12 cellular contexts compared by ENCODE assay signal in the genomic region with DNA sequence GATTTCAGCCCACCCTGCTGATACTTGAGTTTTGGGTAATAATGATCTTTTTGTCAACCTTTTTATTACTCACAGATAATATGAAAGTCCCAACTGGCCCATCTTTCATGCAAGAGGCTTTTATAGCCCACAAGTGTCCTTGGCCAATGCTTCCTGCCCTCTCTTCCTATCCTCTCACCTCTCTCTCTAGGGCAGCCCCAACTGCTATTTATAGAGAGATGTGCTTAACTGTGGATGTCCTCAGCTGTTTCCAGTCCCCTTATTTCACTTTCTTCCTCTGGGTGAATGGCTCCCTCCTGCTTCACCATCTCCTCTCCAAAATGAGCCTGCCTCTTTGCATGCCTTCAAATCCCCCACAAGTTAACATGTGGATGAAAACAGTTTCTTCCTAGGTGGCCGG. TPM values are rescaled to one million over a fixed set of nuclear protein-coding genes. Genes with fewer than 3 reads are reported as not detected.
DNase-seq lines count a peak whose midpoint lies in the region; ATAC-seq and TF ChIP-seq lines count a peak whose summit lies in the region.
"Had no signal": no experiment of that assay in that cellular context is flagged by ENCODE, and none has a peak within 500 bp of the region (broad histone marks: within the 10 kb centered on the region; RNA-seq: fewer than 3 reads in every experiment).

No MANE protein-coding gene starts in this region.

- H3K4me3 Mint-ChIP-seq in activated CD4-positive, alpha-beta memory T cell treated with anti-CD3 and anti-CD28 coated beads, Interleukin-2, amount 10 ng/mL, durations not matched to agents 7 days and 5 days, result no peak overlapping the region
- H3K4me3 Mint-ChIP-seq: CD8-positive, alpha-beta memory T cell had no signal

- H3F3A ChIP-seq in Loucy (ENCODE audit: low read depth), result no peaks in the 10 kb centered on the region
- H3F3A ChIP-seq in neural cell (ENCODE audit: insufficient read depth, low read length, poor library complexity, severe bottlenecking), result no peaks in the 10 kb centered on the region

- H3K9me3 Mint-ChIP-seq in activated CD4-positive, alpha-beta memory T cell treated with anti-CD3 and anti-CD28 coated beads, Interleukin-2, amount 10 ng/mL, durations not matched to agents 7 days and 5 days, result no peaks in the 10 kb centered on the region
- H3K9me3 Mint-ChIP-seq: CD8-positive, alpha-beta memory T cell had no signal

- H3K36me3 ChIP-seq in Loucy (ENCODE audit: insufficient read depth, low read length) (no peaks in the 10 kb centered on the region), heart right ventricle (no peaks in the 10 kb centered on the region), neural cell (ENCODE audit: insufficient read depth, low read length) (peaks cover 5% of the 10 kb centered on the region), tibial artery (no peaks in the 10 kb centered on the region), HAP-1 (replicated peaks) (no peaks in the 10 kb centered on the region)
- H3K36me3 ChIP-seq: BE2C had no signal

- intact Hi-C loops in heart right ventricle (cut with DNase I), result no loop called here
- intact Hi-C loops in tibial artery (cut with DNase I; ENCODE audit: low total_unique reads), result no loop called here

- TF ChIP-seq CTCF in Loucy (conservative IDR thresholded peaks at IDR 0.05; ENCODE audit: low read length), result no peak
- no peak for TF ChIP-seq CTCF in heart right ventricle (IDR thresholded peaks at IDR 0.05)
- TF ChIP-seq CTCF in neural cell (IDR thresholded peaks at IDR 0.05; ENCODE audit: poor library complexity, severe bottlenecking), result no peak
- TF ChIP-seq CTCF in tibial artery (IDR thresholded peaks at IDR 0.05), result no peak

- no peaks in the 10 kb centered on the region for H4K20me1 ChIP-seq in Loucy (ENCODE audit: insufficient read depth, low read length, poor library complexity, severe bottlenecking)
- H4K20me1 ChIP-seq in neural cell (ENCODE audit: insufficient read depth), result no peaks in the 10 kb centered on the region

- no peaks in the 10 kb centered on the region for H3K9me3 ChIP-seq in Loucy (ENCODE audit: insufficient read depth, low read depth, low read length)
- no peaks in the 10 kb centered on the region for H3K9me3 ChIP-seq in heart right ventricle
- H3K9me3 ChIP-seq in neural cell (ENCODE audit: low read length), result no peaks in the 10 kb centered on the region
- H3K9me3 ChIP-seq in tibial artery, result no peaks in the 10 kb centered on the region
- no peaks in the 10 kb centered on the region for H3K9me3 ChIP-seq in HAP-1
- H3K9me3 ChIP-seq: A549, BE2C had no signal

- peaks cover 62% of the 10 kb centered on the region for H3K27me3 Mint-ChIP-seq in activated CD4-positive, alpha-beta memory T cell treated with anti-CD3 and anti-CD28 coated beads, Interleukin-2, amount 10 ng/mL, durations not matched to agents 7 days and 5 days

- H3K27ac Mint-ChIP-seq in activated CD4-positive, alpha-beta memory T cell treated with anti-CD3 and anti-CD28 coated beads, Interleukin-2, amount 10 ng/mL, durations not matched to agents 7 days and 5 days, result no peak overlapping the region

- H3K27ac ChIP-seq in heart right ventricle (peak overlapping the region in 5 of 10 donors; percentile 4 to 71 (median 29)), neural cell (ENCODE audit: low read length) (peak overlapping the region; percentile 24), tibial artery (peak overlapping the region; percentile 64 to 72)
- H3K27ac ChIP-seq: A549 had no signal

- no peak for TF ChIP-seq EP300 in neural cell (conservative IDR thresholded peaks at IDR 0.05; ENCODE audit: poor library complexity, severe bottlenecking)

- H3K4me3 ChIP-seq in Loucy (ENCODE audit: low read length, poor library complexity, severe bottlenecking), result no peak overlapping the region
- H3K4me3 ChIP-seq in heart right ventricle, result no peak overlapping the region
- H3K4me3 ChIP-seq in neural cell (ENCODE audit: low read length), result no peak overlapping the region
- no peak overlapping the region for H3K4me3 ChIP-seq in tibial artery
- H3K4me3 ChIP-seq in HAP-1, result no peak overlapping the region
- H3K4me3 ChIP-seq: A549 had no signal

- ATAC-seq in heart right ventricle, result peak in 7 of 8 donors; percentile 62 to 86 (median 76)
- ATAC-seq: A549 had no signal

- DNase-seq in heart right ventricle, result no peak
- no peak for DNase-seq in tibial artery
- DNase-seq in MV-4-11 (lab: John Stamatoyannopoulos, UW), result no peak
- no peak for DNase-seq in activated CD4-positive, alpha-beta memory T cell treated with anti-CD3 and anti-CD28 coated beads, Interleukin-2, amount 10 ng/mL, durations not matched to agents 7 days and 5 days
- no peak for DNase-seq in HAP-1 (ENCODE audit: low spot score in 2 of 2)
- DNase-seq: BE2C; Calu3; CD8-positive, alpha-beta memory T cell; DMS 273 treated with DMSO at 0.1 percent for 48 hours had no signal

- H3K9me2 ChIP-seq in Loucy (replicated peaks; ENCODE audit: low read depth, low read length) (no peaks in the 10 kb centered on the region), neural cell (ENCODE audit: insufficient read depth, low read length) (no peaks in the 10 kb centered on the region)

- 75 to 88% methylated on average over 1 of the region's 1 CpG for WGBS in heart right ventricle, 2 donors

- H3K4me1 ChIP-seq in Loucy (ENCODE audit: insufficient read depth, low read length, poor library complexity, severe bottlenecking) (peaks cover 7% of the 10 kb centered on the region), heart right ventricle (peaks cover 0 to 44% (median 14%) of the 10 kb centered on the region in 9 donors), tibial artery (peaks cover 0 to 56% (median 15%) of the 10 kb centered on the region in 4 donors), HAP-1 (no peaks in the 10 kb centered on the region)
- H3K4me1 ChIP-seq: A549, BE2C had no signal

- TF ChIP-seq RAD21 in neural cell (conservative IDR thresholded peaks at IDR 0.05), result no peak

- no peaks in the 10 kb centered on the region for H3K36me3 Mint-ChIP-seq in activated CD4-positive, alpha-beta memory T cell treated with anti-CD3 and anti-CD28 coated beads, Interleukin-2, amount 10 ng/mL, durations not matched to agents 7 days and 5 days (ENCODE audit: low read depth)
- H3K36me3 Mint-ChIP-seq: CD8-positive, alpha-beta memory T cell had no signal

- H3K9ac ChIP-seq in Loucy (ENCODE audit: low read depth, low read length, poor library complexity, severe bottlenecking) (no peak overlapping the region), neural cell (ENCODE audit: low read length) (no peak overlapping the region)

- no peaks in the 10 kb centered on the region for H3K79me2 ChIP-seq in Loucy (ENCODE audit: insufficient read depth, low read length)
- H3K79me2 ChIP-seq in neural cell (replicated peaks; ENCODE audit: insufficient read depth, low read length), result peaks cover 51% of the 10 kb centered on the region

- H2AFZ ChIP-seq in Loucy (ENCODE audit: low read length) (no peak overlapping the region), neural cell (ENCODE audit: low read depth, low read length) (no peak overlapping the region)

- H3K4me2 ChIP-seq in Loucy (ENCODE audit: low read depth, low read length, poor library complexity, severe bottlenecking), result peak overlapping the region; percentile 15
- no peak overlapping the region for H3K4me2 ChIP-seq in neural cell (ENCODE audit: low read length)
- H3K4me2 ChIP-seq: A549 had no signal

- POLR2A ChIA-PET in activated CD4-positive, alpha-beta memory T cell treated with anti-CD3 and anti-CD28 coated beads, Interleukin-2, amount 10 ng/mL, durations not matched to agents 7 days and 5 days (lab: Charles Lee), result no interaction called here

- no peaks in the 10 kb centered on the region for H3K4me1 Mint-ChIP-seq in activated CD4-positive, alpha-beta memory T cell treated with anti-CD3 and anti-CD28 coated beads, Interleukin-2, amount 10 ng/mL, durations not matched to agents 7 days and 5 days
- H3K4me1 Mint-ChIP-seq: CD8-positive, alpha-beta memory T cell had no signal

- H3K27me3 ChIP-seq in Loucy (ENCODE audit: insufficient read depth, low read length, poor library complexity, severe bottlenecking) (no peaks in the 10 kb centered on the region), heart right ventricle (peaks cover 0 to 8% (median 0%) of the 10 kb centered on the region in 7 donors), neural cell (ENCODE audit: insufficient read depth, low read depth, low read length) (no peaks in the 10 kb centered on the region), tibial artery (no peaks in the 10 kb centered on the region), HAP-1 (ENCODE audit: low read depth) (peaks cover 32% of the 10 kb centered on the region)

- CTCF ChIA-PET in activated CD4-positive, alpha-beta memory T cell treated with anti-CD3 and anti-CD28 coated beads, Interleukin-2, amount 10 ng/mL, durations not matched to agents 7 days and 5 days (lab: Charles Lee), result no interaction called here

- in situ Hi-C loops in HAP-1 (cut with MboI; ENCODE audit: low sequenced_read_pairs), result no loop called here

TF ChIP-seq in neural cell, 6 proteins besides CTCF, POLR2A, EP300 and RAD21 (continues in another document):
- TF ChIP-seq MXI1 (conservative IDR thresholded peaks at IDR 0.05; ENCODE audit: poor library complexity, severe bottlenecking) (no peak), POLR2AphosphoS5 (IDR thresholded peaks at IDR 0.05) (no peak), SMC3 (conservative IDR thresholded peaks at IDR 0.05; ENCODE audit: poor library complexity) (no peak), TAF1 (IDR thresholded peaks at IDR 0.05; ENCODE audit: low read depth) (no peak), EZH2 (IDR thresholded peaks at IDR 0.05; ENCODE audit: borderline replicate concordance, insufficient read depth, low read length, poor library complexity, severe bottlenecking) (no peak)

RNA-seq across cellular contexts. Expression of a gene that starts 27.4 kb away (rescaled TPM):
- total RNA-seq in heart right ventricle, result 10 to 100 TPM; 38.9 to 56.6 (median 47.3) TPM
- polyA plus RNA-seq in heart right ventricle (10 to 100 TPM; 18.4 to 23.0 TPM), neural cell (155 and 164 TPM in 2 replicates)
- 250 and 290 TPM in 2 replicates for polyA minus RNA-seq in neural cell
- total RNA-seq in activated CD4-positive, alpha-beta memory T cell treated with anti-CD3 and anti-CD28 coated beads, Interleukin-2, amount 10 ng/mL, durations not matched to agents 7 days and 5 days, result 10 to 100 TPM; 67.9 to 68.9 TPM
